18 cellular contexts compared by ENCODE assay signal in genomic region chr12:21971344-21971743, GRCh38. TPM values are rescaled to one million over a fixed set of nuclear protein-coding genes. Genes with fewer than 3 reads are reported as not detected.
"Had no signal": no experiment of that assay in that cellular context is flagged by ENCODE, and none has a peak within 500 bp of the region (broad histone marks: within the 10 kb centered on the region; RNA-seq: fewer than 3 reads in every experiment).

No MANE protein-coding gene starts in this region.

- H3K4me3 Mint-ChIP-seq: activated CD4-positive, alpha-beta T cell treated with anti-CD3 and anti-CD28 coated beads, Interleukin-2, amount 10 ng/mL, durations not matched to agents 7 days and 5 days; activated CD8-positive, alpha-beta T cell treated with anti-CD3 and anti-CD28 coated beads, Interleukin-2, amount 10 ng/mL, durations not matched to agents 7 days and 5 days; activated naive CD4-positive, alpha-beta T cell treated with anti-CD3 and anti-CD28 coated beads for 36 hours; activated T-cell treated with anti-CD3 and anti-CD28 coated beads, Interleukin-2, amount 50 U/mL, for 24 hours; brain; neural crest cell; type B pancreatic cell had no signal

- H3K27ac ChIP-seq: pancreas, stomach had no signal

- ATAC-seq: activated CD8-positive, alpha-beta T cell treated with anti-CD3 and anti-CD28 coated beads, Interleukin-2, amount 10 ng/mL, durations not matched to agents 7 days and 5 days; left lobe of liver; pancreas had no signal

- H3K36me3 ChIP-seq: pancreas, right lobe of liver, stomach had no signal

- H3K27ac Mint-ChIP-seq: activated CD4-positive, alpha-beta T cell treated with anti-CD3 and anti-CD28 coated beads, Interleukin-2, amount 10 ng/mL, durations not matched to agents 7 days and 5 days; activated CD8-positive, alpha-beta T cell treated with anti-CD3 and anti-CD28 coated beads, Interleukin-2, amount 10 ng/mL, durations not matched to agents 7 days and 5 days; activated naive CD4-positive, alpha-beta T cell treated with anti-CD3 and anti-CD28 coated beads for 36 hours; activated T-cell treated with anti-CD3 and anti-CD28 coated beads, Interleukin-2, amount 50 U/mL, for 24 hours; brain; type B pancreatic cell had no signal

- H3K9me3 Mint-ChIP-seq: activated CD4-positive, alpha-beta T cell treated with anti-CD3 and anti-CD28 coated beads, Interleukin-2, amount 10 ng/mL, durations not matched to agents 7 days and 5 days; activated naive CD4-positive, alpha-beta T cell treated with anti-CD3 and anti-CD28 coated beads for 36 hours; activated T-cell treated with anti-CD3 and anti-CD28 coated beads, Interleukin-2, amount 50 U/mL, for 24 hours; type B pancreatic cell had no signal

- H3K4me3 ChIP-seq: pancreas, right lobe of liver, stomach had no signal

- H3K9me3 ChIP-seq: pancreas, right lobe of liver, stomach had no signal

- H3K36me3 Mint-ChIP-seq: brain, type B pancreatic cell had no signal

- H3K27me3 ChIP-seq: pancreas, right lobe of liver, stomach had no signal

- H3K4me1 ChIP-seq: pancreas, right lobe of liver, stomach had no signal

- H3K4me1 Mint-ChIP-seq: activated CD4-positive, alpha-beta T cell treated with anti-CD3 and anti-CD28 coated beads, Interleukin-2, amount 10 ng/mL, durations not matched to agents 7 days and 5 days; brain; neural crest cell had no signal

- DNase-seq: activated CD4-positive, alpha-beta T cell treated with anti-CD3 and anti-CD28 coated beads, Interleukin-2, amount 10 ng/mL, durations not matched to agents 7 days and 5 days; activated CD4-positive, CD25-positive, alpha-beta regulatory T cell; activated CD8-positive, alpha-beta T cell treated with anti-CD3 and anti-CD28 coated beads, Interleukin-2, amount 10 ng/mL, durations not matched to agents 7 days and 5 days; activated naive CD4-positive, alpha-beta T cell treated with anti-CD3 and anti-CD28 coated beads for 36 hours; activated T-cell treated with anti-CD3 and anti-CD28 coated beads, Interleukin-2, amount 50 U/mL, for 24 hours; caudate nucleus; foreskin melanocyte; mammary epithelial cell; pancreas; right lobe of liver; small intestine; stimulated activated CD4-positive, alpha-beta T cell treated with anti-CD3 and anti-CD28 coated beads, Interleukin-15, amount 100 ng/mL, for 24 hours; stimulated activated CD4-positive, alpha-beta T cell treated with anti-CD3 and anti-CD28 coated beads, Interleukin-2, amount 100 ng/mL, for 48 hours; stomach had no signal

- H3K27me3 Mint-ChIP-seq: brain had no signal

RNA-seq across cellular contexts. Expression of gene ABCC9, which starts 30.1 kb away (rescaled TPM):
- total RNA-seq: activated CD4-positive, alpha-beta T cell treated with anti-CD3 and anti-CD28 coated beads, Interleukin-2, amount 10 ng/mL, durations not matched to agents 7 days and 5 days; activated CD8-positive, alpha-beta T cell treated with anti-CD3 and anti-CD28 coated beads, Interleukin-2, amount 10 ng/mL, durations not matched to agents 7 days and 5 days; activated naive CD4-positive, alpha-beta T cell treated with anti-CD3 and anti-CD28 coated beads for 36 hours had no signal
